Comparison of ENCODE assay signal across 25 cellular contexts in the genomic region with DNA sequence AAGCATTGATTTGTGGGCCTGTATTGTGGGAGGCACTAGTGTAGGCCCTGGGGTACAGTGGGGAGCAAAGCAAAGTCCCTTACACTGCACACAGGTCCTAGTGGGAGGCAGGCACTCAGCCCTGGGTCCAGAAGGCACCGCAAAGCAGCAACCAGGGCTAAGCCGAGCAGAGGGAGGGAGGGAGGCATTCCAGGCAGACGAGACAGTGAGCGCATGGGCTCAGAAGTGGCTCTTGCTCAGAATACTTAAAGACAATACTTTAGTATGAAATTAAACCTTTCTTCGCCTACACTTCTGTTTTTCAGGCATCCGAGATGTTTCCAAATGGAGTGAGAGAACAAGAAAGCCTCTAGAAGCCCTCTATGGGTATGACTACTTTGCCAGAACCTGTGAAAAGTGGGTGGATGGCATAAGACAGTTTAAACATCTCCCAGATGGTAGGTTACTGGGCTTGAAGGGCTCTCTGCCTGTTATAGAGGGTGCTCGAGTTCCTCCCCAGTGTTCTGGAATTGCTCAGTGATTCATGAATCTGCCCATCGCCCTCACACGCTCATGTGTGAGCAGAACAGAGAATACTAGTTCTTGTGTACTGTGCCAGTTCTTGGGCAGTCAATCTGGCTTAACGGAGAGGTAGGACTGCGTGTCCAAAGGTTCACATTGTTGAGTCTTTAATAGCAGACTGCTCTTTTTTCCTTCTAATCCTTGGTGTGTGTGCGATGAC. TPM values are rescaled to one million over a fixed set of nuclear protein-coding genes. Genes with fewer than 3 reads are reported as not detected.
A peak's percentile ranks its signal among the peaks of the same experiment; 100 is the strongest.
DNase-seq lines count a peak whose midpoint lies in the region; ATAC-seq, FAIRE-seq and TF ChIP-seq lines count a peak whose summit lies in the region.
"Had no signal": no experiment of that assay in that cellular context is flagged by ENCODE, and none has a peak within 500 bp of the region (broad histone marks: within the 10 kb centered on the region; RNA-seq: fewer than 3 reads in every experiment).

No MANE protein-coding gene starts in this region.

- CTCF ChIA-PET in SK-N-SH (lab: Yijun Ruan, JAX): no interaction called here

- no peak overlapping the region for H3K4me3 ChIP-seq in SK-N-SH (ENCODE audit: low read depth in 2 of 2, low read length in 1 of 2)
- no peak overlapping the region for H3K4me3 ChIP-seq in astrocyte (ENCODE audit: insufficient read depth, low read depth, low read length)
- H3K4me3 ChIP-seq in thyroid gland (replicated peaks in 1 of 3): no peak overlapping the region
- H3K4me3 ChIP-seq: A549, esophagus muscularis mucosa, testis had no signal

- H3K27me3 ChIP-seq in SK-N-SH (ENCODE audit: insufficient read depth) (no peaks in the 10 kb centered on the region), astrocyte (ENCODE audit: insufficient read depth, low read length) (no peaks in the 10 kb centered on the region), thyroid gland (no peaks in the 10 kb centered on the region)
- H3K27me3 ChIP-seq: esophagus muscularis mucosa, testis had no signal

- H2AFZ ChIP-seq in SK-N-SH (ENCODE audit: low read depth) (no peak overlapping the region), astrocyte (ENCODE audit: low read depth, low read length) (no peak overlapping the region)

- H3K4me2 ChIP-seq in SK-N-SH (no peak overlapping the region), astrocyte (ENCODE audit: low read length) (no peak overlapping the region)
- H3K4me2 ChIP-seq: A549, KMS-11 had no signal

- H3K27ac ChIP-seq in SK-N-SH (ENCODE audit: low read depth in 2 of 2, low read length in 1 of 2) (peak overlapping the region in 1 of 2 experiments; percentile 35; a peak in 1 of 4 replicates), astrocyte (ENCODE audit: low read depth, low read length) (no peak overlapping the region), thyroid gland (peak overlapping the region; percentile 9 to 55 (median 13))
- H3K27ac ChIP-seq: A549, esophagus muscularis mucosa, KMS-11, testis had no signal

- H3F3A ChIP-seq in SK-N-SH (replicated peaks; ENCODE audit: insufficient read depth): peaks cover 6% of the 10 kb centered on the region

- no peak overlapping the region for H3K4me3 Mint-ChIP-seq in astrocyte (ENCODE audit: unreplicated experiment)
- no peak overlapping the region for H3K4me3 Mint-ChIP-seq in stimulated activated naive B cell treated with anti-CD40 and anti-IgM and Interleukin-4, amounts not matched to agents 10 μg/mL and 1 μg/mL and 100 μg/mL, for 72 hours
- H3K4me3 Mint-ChIP-seq: CD4-positive, CD25-positive, alpha-beta regulatory T cell; naive thymus-derived CD8-positive, alpha-beta T cell had no signal

- TF ChIP-seq EP300 in SK-N-SH (IDR thresholded peaks at IDR 0.05; ENCODE audit: borderline replicate concordance in 1 of 2, low read depth in 1 of 2, low read length in 1 of 2): no peak

- H4K20me1 ChIP-seq in SK-N-SH (ENCODE audit: insufficient read depth) (no peaks in the 10 kb centered on the region), astrocyte (ENCODE audit: insufficient read depth, low read length) (no peaks in the 10 kb centered on the region)

- H3K27ac Mint-ChIP-seq in astrocyte (ENCODE audit: unreplicated experiment): peak overlapping the region; percentile 77
- no peak overlapping the region for H3K27ac Mint-ChIP-seq in stimulated activated naive B cell treated with anti-CD40 and anti-IgM and Interleukin-4, amounts not matched to agents 10 μg/mL and 1 μg/mL and 100 μg/mL, for 72 hours
- H3K27ac Mint-ChIP-seq: naive thymus-derived CD8-positive, alpha-beta T cell had no signal

- H3K9ac ChIP-seq in SK-N-SH: no peak overlapping the region
- H3K9ac ChIP-seq in astrocyte (ENCODE audit: low read length): no peak overlapping the region
- H3K9ac ChIP-seq: KMS-11 had no signal

- intact Hi-C loops in thyroid gland (cut with DNase I): no loop called here

- H3K4me1 Mint-ChIP-seq in astrocyte (ENCODE audit: low read depth, unreplicated experiment): peaks cover 18% of the 10 kb centered on the region
- H3K4me1 Mint-ChIP-seq in stimulated activated naive B cell treated with anti-CD40 and anti-IgM and Interleukin-4, amounts not matched to agents 10 μg/mL and 1 μg/mL and 100 μg/mL, for 72 hours: peaks cover 13 to 15% of the 10 kb centered on the region in 2 donors

- H3K79me2 ChIP-seq in SK-N-SH (ENCODE audit: insufficient read depth) (no peaks in the 10 kb centered on the region), astrocyte (ENCODE audit: insufficient read depth, low read length) (no peaks in the 10 kb centered on the region)

- POLR2A ChIA-PET in SK-N-SH (lab: Yijun Ruan, JAX): no interaction called here

- DNase-seq in SK-N-SH (no peak), astrocyte (ENCODE audit: low read depth) (no peak), myocyte (ENCODE audit: low read depth) (peak; percentile 46), thyroid gland (peak; percentile 86 to 87)
- DNase-seq in stimulated activated naive B cell treated with anti-CD40 and anti-IgM and Interleukin-4, amounts not matched to agents 10 μg/mL and 1 μg/mL and 100 μg/mL, for 72 hours: no peak
- DNase-seq: activated CD8-positive, alpha-beta memory T cell treated with anti-CD3 and anti-CD28 coated beads, Interleukin-2, amount 50 U/mL, for 48 hours; activated gamma-delta T cell; CD4-positive, CD25-positive, alpha-beta regulatory T cell; central memory CD4-positive, alpha-beta T cell; DMS79 treated with DMSO at 0.1 percent for 48 hours; glutamatergic neuron; H7; naive thymus-derived CD8-positive, alpha-beta T cell; NCI-H1105; PC-3; stimulated activated CD4-positive, alpha-beta T cell treated with anti-CD3 and anti-CD28 coated beads, Interleukin-12 subunit alpha, Interleukin-12 subunit beta, amount 100 ng/mL, for 4 hours; T1000; testis had no signal

- no peaks in the 10 kb centered on the region for H3K4me1 ChIP-seq in SK-N-SH (ENCODE audit: control insufficient read depth in 1 of 2, insufficient read depth in 2 of 2, low read depth in 1 of 2, low read length in 1 of 2)
- peaks cover 15% of the 10 kb centered on the region for H3K4me1 ChIP-seq in astrocyte (ENCODE audit: insufficient read depth, low read length)
- peaks cover 11 to 27% of the 10 kb centered on the region in 2 donors for H3K4me1 ChIP-seq in thyroid gland
- H3K4me1 ChIP-seq: testis had no signal

- H3K9me2 ChIP-seq in SK-N-SH: no peaks in the 10 kb centered on the region

- no peak for TF ChIP-seq CTCF in SK-N-SH (IDR thresholded peaks at IDR 0.05)
- TF ChIP-seq CTCF in astrocyte (IDR thresholded peaks at IDR 0.05; ENCODE audit: insufficient read depth, low read depth, low read length): no peak
- TF ChIP-seq CTCF in thyroid gland (IDR thresholded peaks at IDR 0.05): no peak

- peaks cover 42% of the 10 kb centered on the region for H3K36me3 Mint-ChIP-seq in astrocyte (ENCODE audit: low read depth, unreplicated experiment)
- H3K36me3 Mint-ChIP-seq in stimulated activated naive B cell treated with anti-CD40 and anti-IgM and Interleukin-4, amounts not matched to agents 10 μg/mL and 1 μg/mL and 100 μg/mL, for 72 hours: peaks cover 26 to 58% of the 10 kb centered on the region in 2 donors

- 76% methylated on average over 10 of the region's 12 CpGs for WGBS in SK-N-SH (ENCODE audit: low lambda C conversion rate)
- WGBS in thyroid gland, 2 donors: 43 to 47% methylated on average over 12 of the region's 12 CpGs

- FAIRE-seq in astrocyte (lab: Jason Lieb, UNC): no peak
- FAIRE-seq: A549, GM18507 had no signal

- no peaks in the 10 kb centered on the region for H3K27me3 Mint-ChIP-seq in astrocyte (ENCODE audit: low read depth, unreplicated experiment)
- H3K27me3 Mint-ChIP-seq in stimulated activated naive B cell treated with anti-CD40 and anti-IgM and Interleukin-4, amounts not matched to agents 10 μg/mL and 1 μg/mL and 100 μg/mL, for 72 hours: no peaks in the 10 kb centered on the region
- H3K27me3 Mint-ChIP-seq: CD4-positive, CD25-positive, alpha-beta regulatory T cell; naive thymus-derived CD8-positive, alpha-beta T cell had no signal

- peaks cover 21 to 47% of the 10 kb centered on the region in 2 experiments for H3K36me3 ChIP-seq in SK-N-SH (replicated peaks in 1 of 2; ENCODE audit: control insufficient read depth in 1 of 2, insufficient read depth in 2 of 2, low read length in 1 of 2)
- peaks cover 4% of the 10 kb centered on the region for H3K36me3 ChIP-seq in astrocyte (ENCODE audit: insufficient read depth, low read length)
- peaks cover 0 to 3% of the 10 kb centered on the region in 2 donors for H3K36me3 ChIP-seq in thyroid gland

- peaks cover 2% of the 10 kb centered on the region for H3K9me3 Mint-ChIP-seq in astrocyte (ENCODE audit: unreplicated experiment)
- no peaks in the 10 kb centered on the region for H3K9me3 Mint-ChIP-seq in stimulated activated naive B cell treated with anti-CD40 and anti-IgM and Interleukin-4, amounts not matched to agents 10 μg/mL and 1 μg/mL and 100 μg/mL, for 72 hours
- H3K9me3 Mint-ChIP-seq: naive thymus-derived CD8-positive, alpha-beta T cell had no signal

- no peak for TF ChIP-seq RAD21 in SK-N-SH (IDR thresholded peaks at IDR 0.05; ENCODE audit: low read length)

- ATAC-seq in SK-N-SH treated with all-trans-retinoic acid at 6 μM for 48 hours (peak; percentile 84), HG03457 (IDR thresholded peaks at IDR 0.05; ENCODE audit: unreplicated experiment) (no peak), HG02571 (IDR thresholded peaks at IDR 0.05; ENCODE audit: unreplicated experiment) (no peak)
- ATAC-seq in stimulated activated naive B cell treated with anti-CD40 and anti-IgM and Interleukin-4, amounts not matched to agents 10 μg/mL and 1 μg/mL and 100 μg/mL, for 72 hours (replicated peaks): no peak
- ATAC-seq: A549; naive thymus-derived CD8-positive, alpha-beta T cell; PC-3 had no signal

- H3K9me3 ChIP-seq in SK-N-SH (no peaks in the 10 kb centered on the region), astrocyte (ENCODE audit: insufficient read depth, low read depth, low read length) (no peaks in the 10 kb centered on the region), thyroid gland (no peaks in the 10 kb centered on the region)
- H3K9me3 ChIP-seq: A549, esophagus muscularis mucosa, testis had no signal

- no peak for TF ChIP-seq POLR2A in thyroid gland (IDR thresholded peaks at IDR 0.05)

TF ChIP-seq in SK-N-SH treated with all-trans-retinoic acid at 6 μM for 48 hours, 23 proteins besides CTCF, POLR2A, EP300 and RAD21 (continues in another document):
- no peak for TF ChIP-seq OSR1 (CRISPR knock-in tag; IDR thresholded peaks at IDR 0.05)

TF ChIP-seq in SK-N-SH, 30 proteins besides CTCF, POLR2A, EP300 and RAD21 (continues in another document):
- TF ChIP-seq FOSL2 (IDR thresholded peaks at IDR 0.05; ENCODE audit: borderline replicate concordance, low read depth): no peak

RNA-seq across cellular contexts. Expression of gene BPHL, which starts 18.7 kb away (rescaled TPM):
- 21.7 and 25.6 TPM in 2 replicates for polyA plus RNA-seq in SK-N-SH (2012; rRNA removed)
- 19.1 and 21.3 TPM in 2 replicates for polyA plus RNA-seq in SK-N-SH (2012; cell fraction: cytosol; rRNA removed)
- 36.9 and 52.4 TPM in 2 replicates for polyA plus RNA-seq in SK-N-SH (2012; cell fraction: nucleus; rRNA removed)
- total RNA-seq in astrocyte: 22.7 and 23.1 TPM in 2 replicates
- total RNA-seq in myocyte: 28.7 and 32.9 TPM in 2 replicates
- polyA plus RNA-seq in myocyte (2012): 27.2 TPM
- 10 to 100 TPM in 2 of 4 donors, 1 to 10 TPM in 2; 8.6 to 17.5 (median 11.9) TPM for total RNA-seq in thyroid gland

RNA-seq across cellular contexts. Expression of gene TUBB2A, which starts 20.1 kb away (rescaled TPM):
- polyA plus RNA-seq in SK-N-SH (2012; rRNA removed): 169 and 199 TPM in 2 replicates
- polyA plus RNA-seq in SK-N-SH (2012; cell fraction: cytosol; rRNA removed): 106 and 153 TPM in 2 replicates
- 205 and 241 TPM in 2 replicates for polyA plus RNA-seq in SK-N-SH (2012; cell fraction: nucleus; rRNA removed)
- total RNA-seq in astrocyte: 390 and 401 TPM in 2 replicates
- total RNA-seq in myocyte: 328 and 370 TPM in 2 replicates
- 322 TPM for polyA plus RNA-seq in myocyte (2012)
- total RNA-seq in thyroid gland: 10 to 100 TPM; 16.3 to 72.5 (median 34.5) TPM

Comparison
In these comparisons a context has a peak if more than half of its experiments do, and no peak if none do; other contexts are left out.
1. DNase-seq: peak in myocyte (single experiment) and thyroid gland (2 of 2); none in SK-N-SH (single experiment), astrocyte (single experiment) and stimulated activated naive B cell treated with anti-CD40 and anti-IgM and Interleukin-4, amounts not matched to agents 10 μg/mL and 1 μg/mL and 100 μg/mL, for 72 hours (single experiment).